In the genomic region with DNA sequence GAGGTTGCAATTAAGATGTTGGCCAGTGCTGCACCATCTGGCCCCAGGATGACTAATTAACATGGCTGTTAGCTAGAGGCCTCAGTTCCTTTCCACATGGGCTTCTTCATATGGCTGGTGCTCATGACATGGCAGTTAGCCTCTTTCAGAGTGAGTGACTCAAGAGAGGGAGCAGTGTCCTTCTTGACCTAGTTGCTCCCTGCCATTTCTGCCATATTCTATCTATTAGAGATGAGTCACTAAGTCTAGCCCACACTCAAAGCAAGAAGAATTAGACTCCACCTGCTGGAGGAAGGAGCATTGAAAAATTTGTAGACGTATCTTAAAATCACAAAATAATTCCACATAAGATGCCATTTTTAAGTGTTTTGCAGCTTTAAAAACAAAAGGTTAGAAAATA, we compare ENCODE assay signal across 17 cellular contexts.
"Had no signal": no experiment of that assay in that cellular context is flagged by ENCODE, and none has a peak within 500 bp of the region (broad histone marks: within the 10 kb centered on the region; RNA-seq: fewer than 3 reads in every experiment).

No MANE protein-coding gene starts in this region.

- ATAC-seq: activated CD4-positive, alpha-beta T cell treated with anti-CD3 and anti-CD28 coated beads for 36 hours; activated CD8-positive, alpha-beta memory T cell treated with anti-CD3 and anti-CD28 coated beads, Interleukin-2, amount 10 ng/mL, durations not matched to agents 7 days and 5 days; effector memory CD8-positive, alpha-beta T cell; mucosa of descending colon; naive thymus-derived CD8-positive, alpha-beta T cell; stimulated activated memory B cell treated with anti-CD40 and anti-IgM and Interleukin-4, amounts not matched to agents 10 μg/mL and 1 μg/mL and 100 μg/mL, for 72 hours had no signal

- H3K4me1 ChIP-seq: ascending aorta, breast epithelium, left ventricle myocardium inferior had no signal

- H3K27me3 ChIP-seq: ascending aorta, breast epithelium had no signal

- H3K36me3 ChIP-seq: ascending aorta, breast epithelium, left ventricle myocardium inferior had no signal

- FAIRE-seq: kidney had no signal

- H3K27ac ChIP-seq: ascending aorta, breast epithelium, left ventricle myocardium inferior had no signal

- DNase-seq: activated CD4-positive, alpha-beta memory T cell treated with anti-CD3 and anti-CD28 coated beads for 36 hours; activated CD4-positive, alpha-beta T cell treated with anti-CD3 and anti-CD28 coated beads for 36 hours; activated CD8-positive, alpha-beta memory T cell treated with anti-CD3 and anti-CD28 coated beads, Interleukin-2, amount 10 ng/mL, durations not matched to agents 7 days and 5 days; activated naive CD4-positive, alpha-beta T cell treated with anti-CD3 and anti-CD28 coated beads for 36 hours; activated T-cell treated with anti-CD3 and anti-CD28 coated beads, Interleukin-2, amount 50 U/mL, for 1 hour; dermis blood vessel endothelial cell; effector memory CD8-positive, alpha-beta T cell; hypothalamus; kidney; left ventricle myocardium inferior; mucosa of descending colon; naive thymus-derived CD8-positive, alpha-beta T cell; retina; stimulated activated CD4-positive, alpha-beta T cell treated with anti-CD3 and anti-CD28 coated beads, Interleukin-2, amount 100 ng/mL, for 48 hours had no signal

- H3K4me3 ChIP-seq: ascending aorta, breast epithelium, left ventricle myocardium inferior, mucosa of descending colon had no signal

- H3K9me3 ChIP-seq: ascending aorta, mucosa of descending colon had no signal
